Comparison of ENCODE assay signal across 8 cellular contexts in the genomic region with DNA sequence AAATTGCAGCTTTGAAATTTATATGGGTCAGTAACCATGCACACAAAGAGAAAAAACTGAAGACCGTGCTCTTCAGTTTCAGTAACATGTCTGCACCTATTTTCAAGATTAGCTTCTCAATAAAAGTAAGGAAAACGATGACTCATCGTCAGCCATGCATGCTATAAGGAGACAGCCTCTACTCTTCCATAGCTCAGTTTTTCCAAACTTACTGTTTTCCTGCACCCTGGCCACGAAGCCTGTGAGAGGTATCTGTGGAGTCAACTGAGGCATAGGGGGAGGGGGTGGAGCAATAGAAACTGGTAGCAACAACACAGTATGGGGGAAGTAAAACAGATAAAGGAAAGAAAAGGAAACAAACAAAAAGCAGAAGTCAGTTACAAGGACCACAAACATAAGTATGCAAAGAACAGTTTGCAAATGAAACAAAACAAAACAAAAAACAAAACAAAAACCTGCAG. TPM values are rescaled to one million over a fixed set of nuclear protein-coding genes. Genes with fewer than 3 reads are reported as not detected.
DNase-seq lines count a peak whose midpoint lies in the region; ATAC-seq and TF ChIP-seq lines count a peak whose summit lies in the region.

No MANE protein-coding gene starts in this region.

- H3K4me3 Mint-ChIP-seq in H9 (no peak overlapping the region; a peak in 1 of 5 replicates), chondrocyte (ENCODE audit: unreplicated experiment) (no peak overlapping the region)

- no peak overlapping the region for H3K18ac ChIP-seq in H9 (ENCODE audit: insufficient read length, low read depth, low read length)

- H4K20me1 ChIP-seq in H9 (ENCODE audit: control insufficient read depth, insufficient read depth, insufficient read length), result no peaks in the 10 kb centered on the region

- no peaks in the 10 kb centered on the region for H3K9me3 ChIP-seq in H9 (ENCODE audit: control insufficient read depth, low read depth, low read length)

- no peaks in the 10 kb centered on the region for H3K79me2 ChIP-seq in H9 (ENCODE audit: insufficient read depth, low read length)

- H3K23me2 ChIP-seq in H9 (ENCODE audit: insufficient read length, low read depth, low read length, poor library complexity, severe bottlenecking), result no peaks in the 10 kb centered on the region

- H2AK5ac ChIP-seq in H9 (ENCODE audit: insufficient read length, low read length), result peak overlapping the region; percentile 83

- H3K14ac ChIP-seq in H9 (ENCODE audit: insufficient read depth, low read length), result no peak overlapping the region; the same call in 1 of the 2 replicates

- H2BK120ac ChIP-seq in H9 (ENCODE audit: low read depth, low read length, poor library complexity, severe bottlenecking), result peak overlapping the region; percentile 69

- no peak overlapping the region for H3K23ac ChIP-seq in H9 (ENCODE audit: insufficient read length, low read depth, low read length)

- no peak overlapping the region for H2BK5ac ChIP-seq in H9 (ENCODE audit: insufficient read length, low read length)

- no peaks in the 10 kb centered on the region for H3K79me1 ChIP-seq in H9 (ENCODE audit: insufficient read depth, low read depth, low read length, poor library complexity, severe bottlenecking)

- H3K4me1 Mint-ChIP-seq in H9 (peaks cover 15 to 37% of the 10 kb centered on the region in 2 experiments), chondrocyte (ENCODE audit: low read depth) (peaks cover 4% of the 10 kb centered on the region)

- DNase-seq in H9 (no peak), LoVo (ENCODE audit: low spot score) (peak; percentile 54), chondrocyte (ENCODE audit: low spot score) (no peak), NCI-H1105 (lab: John Stamatoyannopoulos, UW) (no peak), NCI-H187 treated with DMSO at 0.1 percent for 48 hours (lab: John Stamatoyannopoulos, UW) (no peak), left colon (no peak)
- DNase-seq in activated effector memory CD4-positive, alpha-beta T cell treated with Interleukin-2 at 50 U/mL for 16 hours, result no peak

- H4K91ac ChIP-seq in H9 (ENCODE audit: insufficient read length, low read depth, low read length), result no peak overlapping the region

- H3K27me3 Mint-ChIP-seq in H9 (ENCODE audit: low read depth), result no peaks in the 10 kb centered on the region; the same call in 1 of the 2 replicates
- H3K27me3 Mint-ChIP-seq in chondrocyte (ENCODE audit: low read depth), result no peaks in the 10 kb centered on the region

- H2BK15ac ChIP-seq in H9 (ENCODE audit: low read depth, low read length), result no peak overlapping the region

- no peak overlapping the region for H3K27ac ChIP-seq in H9 (ENCODE audit: insufficient read length, low read depth, low read length)

- H2AFZ ChIP-seq in H9 (ENCODE audit: low read length), result no peak overlapping the region

- intact Hi-C loops in left colon (cut with DNase I, micrococcal nuclease), result no loop called here

- H2BK12ac ChIP-seq in H9 (ENCODE audit: insufficient read length, low read depth, low read length), result no peak overlapping the region

- no peak overlapping the region for H3K9ac ChIP-seq in H9 (ENCODE audit: extremely low read depth, insufficient read length, low read length)

- H3K36me3 Mint-ChIP-seq in H9 (ENCODE audit: insufficient read depth in 1 of 3, low read depth in 3 of 3) (peaks cover 0 to 2% (median 0%) of the 10 kb centered on the region in 3 experiments; a peak in 1 of 7 replicates), chondrocyte (ENCODE audit: low read depth) (peaks cover 12% of the 10 kb centered on the region)

- H3K27ac Mint-ChIP-seq in H9 (peak overlapping the region; percentile 10 to 95 (median 94)), chondrocyte (ENCODE audit: unreplicated experiment) (peak overlapping the region; percentile 83)

- H3K56ac ChIP-seq in H9 (ENCODE audit: insufficient read length, low read depth, low read length), result no peak overlapping the region

- TF ChIP-seq CTCF in H9 (conservative IDR thresholded peaks at IDR 0.05) (no peak), chondrocyte (IDR thresholded peaks at IDR 0.05) (no peak)

- H3K9me3 Mint-ChIP-seq in H9 (no peaks in the 10 kb centered on the region), chondrocyte (ENCODE audit: low read depth) (no peaks in the 10 kb centered on the region)

- ATAC-seq in GM18499 (IDR thresholded peaks at IDR 0.05; ENCODE audit: insufficient read depth, unreplicated experiment) (peak; percentile 84), left colon (no peak)

- no peak overlapping the region for H4K8ac ChIP-seq in H9 (replicated peaks; ENCODE audit: insufficient read length, low read depth, low read length)

- H3T11ph ChIP-seq in H9 (ENCODE audit: low read length), result no peak overlapping the region

- no CpG with 5 or more reads among the region's 4 CpGs for WGBS in H9 (ENCODE audit: extremely low coverage, insufficient read length, low lambda C conversion rate)

- no peak overlapping the region for H3K4ac ChIP-seq in H9 (ENCODE audit: low read depth, low read length)

- H3K4me1 ChIP-seq in H9 (ENCODE audit: insufficient read depth, low read length), result peaks cover 5% of the 10 kb centered on the region; the same call in 1 of the 2 replicates

- H4K5ac ChIP-seq in H9 (ENCODE audit: insufficient read length, low read depth, low read length), result no peak overlapping the region

- no peaks in the 10 kb centered on the region for H3K27me3 ChIP-seq in H9 (ENCODE audit: insufficient read depth, low read length)

- peak overlapping the region; percentile 33 for H3K4me2 ChIP-seq in H9 (ENCODE audit: insufficient read depth, insufficient read length, low read length)

- no peak overlapping the region for H2BK20ac ChIP-seq in H9 (ENCODE audit: low read depth, low read length, poor library complexity, severe bottlenecking)

RNA-seq across cellular contexts. Expression of a gene that starts 58.0 kb away (rescaled TPM):
- total RNA-seq in H9 (2021) (18.4 and 19.7 TPM in 2 replicates), chondrocyte (2.9 to 7.1 TPM (median 3.6 TPM) in 3 replicates), left colon (10 to 100 TPM; 20.3 to 34.3 TPM)
